ENCODE assay signal across 29 cellular contexts in the genomic region with DNA sequence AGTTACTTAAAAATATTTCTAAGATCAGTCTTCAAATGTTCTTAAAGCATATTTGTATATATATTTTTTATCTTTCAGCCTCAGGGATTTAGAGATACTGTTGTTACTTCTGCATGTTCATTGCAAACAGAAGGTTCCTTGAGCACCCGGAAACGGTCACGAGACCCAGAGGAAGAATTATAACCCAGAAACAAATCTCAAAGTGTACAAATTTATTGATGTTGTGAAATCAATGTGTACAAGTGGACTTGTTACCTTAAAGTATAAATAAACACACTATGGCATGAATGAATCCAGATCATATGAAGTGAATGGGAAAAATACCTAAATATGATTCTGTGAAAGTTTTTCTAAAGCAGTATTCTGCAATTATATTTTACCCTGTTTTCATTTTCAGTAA. TPM values are rescaled to one million over a fixed set of nuclear protein-coding genes. Genes with fewer than 3 reads are reported as not detected.
"Had no signal": no experiment of that assay in that cellular context is flagged by ENCODE, and none has a peak within 500 bp of the region (broad histone marks: within the 10 kb centered on the region; RNA-seq: fewer than 3 reads in every experiment).

No MANE protein-coding gene starts in this region.

- DNase-seq: stimulated activated CD4-positive, alpha-beta T cell treated with anti-CD3 and anti-CD28 coated beads, Interleukin-2, amount 100 ng/mL, for 48 hours; stimulated activated CD4-positive, alpha-beta T cell treated with anti-CD3 and anti-CD28 coated beads, Interleukin-4, amount 100 ng/mL, for 1 hour; stimulated activated CD4-positive, alpha-beta T cell treated with anti-CD3 and anti-CD28 coated beads, Interleukin-4, amount 100 ng/mL, for 24 hours; stimulated activated CD4-positive, alpha-beta T cell treated with anti-CD3 and anti-CD28 coated beads, Interleukin-4, amount 100 ng/mL, for 4 hours; stimulated activated CD8-positive, alpha-beta memory T cell treated with anti-CD3 and anti-CD28 coated beads, Interleukin-4, amount 100 ng/mL, for 48 hours; stimulated activated naive B cell treated with anti-CD40 and anti-IgM and Interleukin-4, amounts not matched to agents 10 μg/mL and 1 μg/mL and 100 μg/mL, for 72 hours; stimulated activated naive CD4-positive, alpha-beta T cell; stimulated activated naive CD4-positive, alpha-beta T cell treated with Interleukin-2 at 50 U/mL for 16 hours; stimulated activated naive CD8-positive, alpha-beta T cell treated with anti-CD3 and anti-CD28 coated beads, Interleukin-15, amount 100 ng/mL, for 72 hours; stimulated activated naive CD8-positive, alpha-beta T cell treated with anti-CD3 and anti-CD28 coated beads, Interleukin-15, Interleukin-2, amounts not matched to agents 100 U/mL and 50 U/mL, for 24 hours; stomach; substantia nigra; testis; thyroid gland; tibial artery; transverse colon; trophoblast cell; upper lobe of left lung; upper lobe of right lung; uterus had no signal

- FAIRE-seq: urothelium cell line had no signal

- H3K27ac ChIP-seq: stomach, suprapubic skin, testis, thoracic aorta, thyroid gland, tibial artery, tibial nerve, transverse colon, upper lobe of left lung, upper lobe of right lung, uterus, vagina had no signal

- H3K4me3 ChIP-seq: stomach, suprapubic skin, testis, thoracic aorta, thyroid gland, tibial artery, tibial nerve, transverse colon, upper lobe of left lung, upper lobe of right lung, uterus, vagina had no signal

- ATAC-seq: stimulated activated effector memory CD8-positive, alpha-beta T cell treated with anti-CD3 and anti-CD28 coated beads, Interleukin-12 subunit alpha, Interleukin-12 subunit beta, amount 100 ng/mL, for 72 hours; stimulated activated memory B cell treated with anti-CD40 and anti-IgM and Interleukin-4, amounts not matched to agents 10 μg/mL and 1 μg/mL and 100 μg/mL, for 72 hours; stimulated activated naive B cell treated with anti-CD40 and anti-IgM and Interleukin-4, amounts not matched to agents 10 μg/mL and 1 μg/mL and 100 μg/mL, for 72 hours; stimulated activated naive CD8-positive, alpha-beta T cell treated with anti-CD3 and anti-CD28 coated beads, Interleukin-15, amount 100 ng/mL, for 72 hours; stimulated activated naive CD8-positive, alpha-beta T cell treated with anti-CD3 and anti-CD28 coated beads, Interleukin-15, Interleukin-2, amounts not matched to agents 100 U/mL and 50 U/mL, for 24 hours; upper lobe of right lung had no signal

- H3K36me3 ChIP-seq: thoracic aorta, thyroid gland, transverse colon, uterus had no signal

- H3K27me3 ChIP-seq: stomach, suprapubic skin, testis, thyroid gland, tibial artery, tibial nerve, transverse colon, upper lobe of left lung, upper lobe of right lung, uterus, vagina had no signal

- H3K9me3 ChIP-seq: stomach, suprapubic skin, testis, thoracic aorta, thyroid gland, tibial artery, tibial nerve, transverse colon, upper lobe of left lung, upper lobe of right lung, uterus, vagina had no signal

- H3K4me3 Mint-ChIP-seq: stimulated activated effector memory CD8-positive, alpha-beta T cell treated with anti-CD3 and anti-CD28 coated beads, Interleukin-12 subunit alpha, Interleukin-12 subunit beta, amount 100 ng/mL, for 72 hours; stimulated activated memory B cell treated with anti-CD40 and anti-IgM and Interleukin-4, amounts not matched to agents 10 μg/mL and 1 μg/mL and 100 μg/mL, for 72 hours; stimulated activated naive B cell treated with anti-CD40 and anti-IgM and Interleukin-4, amounts not matched to agents 10 μg/mL and 1 μg/mL and 100 μg/mL, for 72 hours; stimulated activated naive CD8-positive, alpha-beta T cell treated with anti-CD3 and anti-CD28 coated beads, Interleukin-15, amount 100 ng/mL, for 72 hours; stimulated activated naive CD8-positive, alpha-beta T cell treated with anti-CD3 and anti-CD28 coated beads, Interleukin-15, Interleukin-2, amounts not matched to agents 100 ng/mL and 50 ng/mL, for 24 hours; type B pancreatic cell had no signal

- H3K4me1 ChIP-seq: stomach, suprapubic skin, testis, thyroid gland, tibial artery, tibial nerve, transverse colon, upper lobe of left lung, upper lobe of right lung, uterus, vagina had no signal

- H3K4me1 Mint-ChIP-seq: stimulated activated effector memory CD8-positive, alpha-beta T cell treated with anti-CD3 and anti-CD28 coated beads, Interleukin-12 subunit alpha, Interleukin-12 subunit beta, amount 100 ng/mL, for 72 hours; stimulated activated memory B cell treated with anti-CD40 and anti-IgM and Interleukin-4, amounts not matched to agents 10 μg/mL and 1 μg/mL and 100 μg/mL, for 72 hours; stimulated activated naive B cell treated with anti-CD40 and anti-IgM and Interleukin-4, amounts not matched to agents 10 μg/mL and 1 μg/mL and 100 μg/mL, for 72 hours; stimulated activated naive CD8-positive, alpha-beta T cell treated with anti-CD3 and anti-CD28 coated beads, Interleukin-15, amount 100 ng/mL, for 72 hours had no signal

- H3K27ac Mint-ChIP-seq: stimulated activated effector memory CD8-positive, alpha-beta T cell treated with anti-CD3 and anti-CD28 coated beads, Interleukin-12 subunit alpha, Interleukin-12 subunit beta, amount 100 ng/mL, for 72 hours; stimulated activated memory B cell treated with anti-CD40 and anti-IgM and Interleukin-4, amounts not matched to agents 10 μg/mL and 1 μg/mL and 100 μg/mL, for 72 hours; stimulated activated naive B cell treated with anti-CD40 and anti-IgM and Interleukin-4, amounts not matched to agents 10 μg/mL and 1 μg/mL and 100 μg/mL, for 72 hours; stimulated activated naive CD8-positive, alpha-beta T cell treated with anti-CD3 and anti-CD28 coated beads, Interleukin-15, amount 100 ng/mL, for 72 hours; stimulated activated naive CD8-positive, alpha-beta T cell treated with anti-CD3 and anti-CD28 coated beads, Interleukin-15, Interleukin-2, amounts not matched to agents 100 ng/mL and 50 ng/mL, for 24 hours; type B pancreatic cell had no signal

- H3K9me3 Mint-ChIP-seq: stimulated activated effector memory CD8-positive, alpha-beta T cell treated with anti-CD3 and anti-CD28 coated beads, Interleukin-12 subunit alpha, Interleukin-12 subunit beta, amount 100 ng/mL, for 72 hours; stimulated activated memory B cell treated with anti-CD40 and anti-IgM and Interleukin-4, amounts not matched to agents 10 μg/mL and 1 μg/mL and 100 μg/mL, for 72 hours; stimulated activated naive B cell treated with anti-CD40 and anti-IgM and Interleukin-4, amounts not matched to agents 10 μg/mL and 1 μg/mL and 100 μg/mL, for 72 hours; stimulated activated naive CD8-positive, alpha-beta T cell treated with anti-CD3 and anti-CD28 coated beads, Interleukin-15, amount 100 ng/mL, for 72 hours; stimulated activated naive CD8-positive, alpha-beta T cell treated with anti-CD3 and anti-CD28 coated beads, Interleukin-15, Interleukin-2, amounts not matched to agents 100 ng/mL and 50 ng/mL, for 24 hours; type B pancreatic cell had no signal

- H3K27me3 Mint-ChIP-seq: stimulated activated memory B cell treated with anti-CD40 and anti-IgM and Interleukin-4, amounts not matched to agents 10 μg/mL and 1 μg/mL and 100 μg/mL, for 72 hours; stimulated activated naive B cell treated with anti-CD40 and anti-IgM and Interleukin-4, amounts not matched to agents 10 μg/mL and 1 μg/mL and 100 μg/mL, for 72 hours; stimulated activated naive CD8-positive, alpha-beta T cell treated with anti-CD3 and anti-CD28 coated beads, Interleukin-15, amount 100 ng/mL, for 72 hours; stimulated activated naive CD8-positive, alpha-beta T cell treated with anti-CD3 and anti-CD28 coated beads, Interleukin-15, Interleukin-2, amounts not matched to agents 100 ng/mL and 50 ng/mL, for 24 hours; type B pancreatic cell had no signal

RNA-seq across cellular contexts. Expression of gene PPM1E, which starts 21.6 kb away (rescaled TPM):
- total RNA-seq: thoracic aorta, upper lobe of right lung had no signal

RNA-seq across cellular contexts. Expression of gene TEX14, which starts 42.2 kb away (rescaled TPM):
- total RNA-seq: stomach, vagina had no signal
